ENCODE assay signal across 26 cellular contexts in the genomic region with DNA sequence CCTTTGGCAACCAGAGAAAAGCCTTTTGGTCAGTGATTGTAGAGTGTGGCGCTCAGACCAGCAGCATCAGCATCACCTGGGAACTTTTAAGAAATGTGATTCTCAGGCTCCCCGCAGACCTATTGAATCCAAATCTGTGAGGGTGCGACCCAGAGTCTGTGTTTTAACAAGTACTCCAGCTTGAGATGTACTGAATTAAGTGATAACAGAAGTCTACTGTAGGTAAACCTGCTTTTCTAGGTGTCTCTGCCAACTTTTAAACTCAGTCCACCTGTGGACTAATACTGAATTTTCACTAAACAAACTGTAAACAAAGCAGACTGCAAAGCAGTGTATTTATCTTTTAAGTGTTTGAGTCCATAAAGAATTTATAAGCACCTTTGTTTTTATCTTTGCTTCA.
"Had no signal": no experiment of that assay in that cellular context is flagged by ENCODE, and none has a peak within 500 bp of the region (broad histone marks: within the 10 kb centered on the region; RNA-seq: fewer than 3 reads in every experiment).

No MANE protein-coding gene starts in this region.

- ATAC-seq: effector memory CD8-positive, alpha-beta T cell; heart left ventricle; mucosa of descending colon; upper lobe of right lung had no signal

- H3K36me3 ChIP-seq: breast epithelium, colonic mucosa, heart left ventricle, lower lobe of right lung, sigmoid colon, thyroid gland, upper lobe of right lung had no signal

- DNase-seq: activated CD4-positive, alpha-beta T cell treated with anti-CD3 and anti-CD28 coated beads, Interleukin-2, amount 50 U/mL, for 4 hours; activated CD8-positive, alpha-beta memory T cell treated with anti-CD3 and anti-CD28 coated beads for 24 hours; activated CD8-positive, alpha-beta memory T cell treated with anti-CD3 and anti-CD28 coated beads, Interleukin-2, amount 50 U/mL, for 4 hours; activated naive CD4-positive, alpha-beta T cell; activated naive CD8-positive, alpha-beta T cell treated with anti-CD3 and anti-CD28 coated beads for 36 hours; activated T-cell treated with anti-CD3 and anti-CD28 coated beads, Interleukin-2, amount 50 U/mL, for 24 hours; colonic mucosa; dorsolateral prefrontal cortex; effector memory CD8-positive, alpha-beta T cell; heart left ventricle; islet precursor cell; lower lobe of right lung; mesendoderm; mucosa of descending colon; nephron progenitor cell; nucleus accumbens; posterior cingulate gyrus; retina; sigmoid colon; stimulated activated CD4-positive, alpha-beta T cell treated with anti-CD3 and anti-CD28 coated beads, Interleukin-4, amount 100 ng/mL, for 1 hour; stimulated activated naive CD4-positive, alpha-beta T cell treated with Interleukin-2 at 50 U/mL for 16 hours; T-helper 1 cell; thyroid gland; upper lobe of right lung had no signal

- H3K9me3 ChIP-seq: breast epithelium, colonic mucosa, heart left ventricle, lower lobe of right lung, mucosa of descending colon, sigmoid colon, thyroid gland, upper lobe of right lung had no signal

- H3K27me3 ChIP-seq: breast epithelium, colonic mucosa, dorsolateral prefrontal cortex, heart left ventricle, sigmoid colon, thyroid gland, upper lobe of right lung had no signal

- H3K4me2 ChIP-seq: smooth muscle cell had no signal

- H3K27ac ChIP-seq: breast epithelium, colonic mucosa, dorsolateral prefrontal cortex, heart left ventricle, lower lobe of right lung, sigmoid colon, thyroid gland, upper lobe of right lung had no signal

- H3K4me3 ChIP-seq: breast epithelium, colonic mucosa, dorsolateral prefrontal cortex, heart left ventricle, lower lobe of right lung, mucosa of descending colon, sigmoid colon, smooth muscle cell, thyroid gland, upper lobe of right lung had no signal
